8 cellular contexts compared by ENCODE assay signal in genomic region chr10:50740351-50740688, GRCh38. TPM values are rescaled to one million over a fixed set of nuclear protein-coding genes. Genes with fewer than 3 reads are reported as not detected.
DNase-seq lines count a peak whose midpoint lies in the region; ATAC-seq, FAIRE-seq and TF ChIP-seq lines count a peak whose summit lies in the region.

No MANE protein-coding gene starts in this region.

- TF ChIP-seq POLR2A in endothelial cell of umbilical vein (IDR thresholded peaks at IDR 0.05; ENCODE audit: low read depth, low read length), result no peak
- no peak for TF ChIP-seq POLR2A in thyroid gland (IDR thresholded peaks at IDR 0.05)

- peak overlapping the region; percentile 93 for H2AFZ ChIP-seq in endothelial cell of umbilical vein (ENCODE audit: low read depth, low read length)

- H3K79me2 ChIP-seq in DOHH2 (ENCODE audit: control insufficient read depth, low read length) (no peaks in the 10 kb centered on the region), endothelial cell of umbilical vein (ENCODE audit: control insufficient read depth, insufficient read depth, low read length) (no peaks in the 10 kb centered on the region)

- H3K27me3 ChIP-seq in DOHH2 (ENCODE audit: control insufficient read depth, low read length), result no peaks in the 10 kb centered on the region
- H3K27me3 ChIP-seq in HUES48 (ENCODE audit: control insufficient read depth, insufficient read depth, low read length), result no peaks in the 10 kb centered on the region
- H3K27me3 ChIP-seq in endothelial cell of umbilical vein (ENCODE audit: control insufficient read depth in 2 of 2, insufficient read depth in 2 of 2, low read length in 2 of 2), result no peaks in the 10 kb centered on the region
- no peaks in the 10 kb centered on the region for H3K27me3 ChIP-seq in muscle layer of colon (ENCODE audit: control insufficient read depth in 1 of 2, insufficient read depth in 2 of 2, low read length in 2 of 2)
- no peaks in the 10 kb centered on the region for H3K27me3 ChIP-seq in thyroid gland

- H3K4me2 ChIP-seq in DOHH2 (ENCODE audit: low read length) (peak overlapping the region; percentile 79), endothelial cell of umbilical vein (ENCODE audit: insufficient read depth, low read length) (peak overlapping the region; percentile 61)

- BruUV-seq in endothelial cell of umbilical vein (replicated peaks; lab: Mats Ljungman, UMichigan), result no TSS peak

- no peak for TF ChIP-seq CTCF in DOHH2 (IDR thresholded peaks at IDR 0.05; ENCODE audit: low read depth, low read length, poor library complexity, severe bottlenecking)
- no peak for TF ChIP-seq CTCF in endothelial cell of umbilical vein (IDR thresholded peaks at IDR 0.05; ENCODE audit: extremely low read depth in 1 of 2, insufficient read depth in 1 of 2, low read depth in 1 of 2, low read length in 2 of 2)
- TF ChIP-seq CTCF in thyroid gland (IDR thresholded peaks at IDR 0.05), result no peak

- H3K4me1 ChIP-seq in DOHH2 (ENCODE audit: control insufficient read depth, low read length) (peaks cover 10% of the 10 kb centered on the region; the same call in 1 of the 2 replicates), HUES48 (ENCODE audit: control insufficient read depth, insufficient read depth, low read length) (no peaks in the 10 kb centered on the region), endothelial cell of umbilical vein (ENCODE audit: control insufficient read depth, extremely low read depth, insufficient read depth, low read length) (no peaks in the 10 kb centered on the region), muscle layer of colon (ENCODE audit: insufficient read depth, low read length) (no peaks in the 10 kb centered on the region), thyroid gland (peaks cover 4 to 5% of the 10 kb centered on the region in 2 donors)

- H3K9me3 ChIP-seq in DOHH2 (ENCODE audit: control insufficient read depth, insufficient read depth, low read length), result no peaks in the 10 kb centered on the region
- H3K9me3 ChIP-seq in HUES48 (ENCODE audit: control insufficient read depth, insufficient read depth, low read length), result no peaks in the 10 kb centered on the region
- H3K9me3 ChIP-seq in endothelial cell of umbilical vein (replicated peaks; ENCODE audit: control insufficient read depth, insufficient read depth, low read length), result no peaks in the 10 kb centered on the region
- no peaks in the 10 kb centered on the region for H3K9me3 ChIP-seq in muscle layer of colon (ENCODE audit: low read length)
- H3K9me3 ChIP-seq in thyroid gland, result no peaks in the 10 kb centered on the region

- peak; percentile 45 for ATAC-seq in GM21447 (IDR thresholded peaks at IDR 0.05; ENCODE audit: unreplicated experiment)

- WGBS in thyroid gland, 2 donors, result 3 to 4% methylated on average over 8 of the region's 8 CpGs

- H3K9ac ChIP-seq in HUES48 (ENCODE audit: low read depth, low read length) (peak overlapping the region; percentile 93), endothelial cell of umbilical vein (replicated peaks; ENCODE audit: extremely low read depth, insufficient read depth, low read length) (peak overlapping the region; percentile 89), muscle layer of colon (ENCODE audit: low read length) (peak overlapping the region; percentile 65)

- H3K9me1 ChIP-seq in endothelial cell of umbilical vein (replicated peaks; ENCODE audit: control insufficient read depth, extremely low read depth, insufficient read depth, low read length), result no peaks in the 10 kb centered on the region

- peak overlapping the region; percentile 85 for H3K4me3 ChIP-seq in DOHH2 (ENCODE audit: low read length)
- peak overlapping the region; percentile 99 for H3K4me3 ChIP-seq in HUES48 (ENCODE audit: low read depth, low read length)
- peak overlapping the region; percentile 65 to 76 (median 70) for H3K4me3 ChIP-seq in endothelial cell of umbilical vein (replicated peaks in 1 of 3; ENCODE audit: insufficient read depth in 1 of 3, low read depth in 1 of 3, low read length in 3 of 3)
- H3K4me3 ChIP-seq in muscle layer of colon (ENCODE audit: low read depth in 1 of 2, low read length in 2 of 2), result peak overlapping the region; percentile 74 to 88
- H3K4me3 ChIP-seq in thyroid gland (replicated peaks in 1 of 3), result peak overlapping the region; percentile 21 to 78 (median 71)

- intact Hi-C loops in endothelial cell of umbilical vein (cut with micrococcal nuclease) (no loop called here), thyroid gland (cut with DNase I) (no loop called here)

- H3K27ac ChIP-seq in DOHH2 (ENCODE audit: low read depth, low read length), result no peak overlapping the region
- H3K27ac ChIP-seq in HUES48 (ENCODE audit: low read depth, low read length), result peak overlapping the region; percentile 69
- H3K27ac ChIP-seq in endothelial cell of umbilical vein (ENCODE audit: insufficient read depth, low read depth, low read length), result peak overlapping the region; percentile 87
- peak overlapping the region; percentile 58 for H3K27ac ChIP-seq in muscle layer of colon (ENCODE audit: low read depth, low read length)
- H3K27ac ChIP-seq in thyroid gland, result peak overlapping the region in 2 of 3 donors; percentile 62 to 72

- no peaks in the 10 kb centered on the region for H3K9me2 ChIP-seq in DOHH2 (replicated peaks; ENCODE audit: control insufficient read depth, low read length)

- no peaks in the 10 kb centered on the region for H3F3A ChIP-seq in DOHH2 (ENCODE audit: control insufficient read depth, insufficient read depth)

- no peak for FAIRE-seq in endothelial cell of umbilical vein (lab: Jason Lieb, UNC)

- POLR2A ChIA-PET in endothelial cell of umbilical vein (lab: Charles Lee), result no interaction called here

- dilution Hi-C loops in endothelial cell of umbilical vein (cut with MboI; ENCODE audit: extremely low pct_ligation_motif_present, low sequenced_read_pairs), result no loop called here

- CTCF ChIA-PET in endothelial cell of umbilical vein (lab: Charles Lee), result no interaction called here

- no peaks in the 10 kb centered on the region for H4K20me1 ChIP-seq in DOHH2 (ENCODE audit: control insufficient read depth, insufficient read depth, low read depth, low read length)
- no peaks in the 10 kb centered on the region for H4K20me1 ChIP-seq in endothelial cell of umbilical vein (replicated peaks; ENCODE audit: control insufficient read depth, extremely low read depth, insufficient read depth, low read length)

- peak; percentile 40 for DNase-seq in activated CD4-positive, alpha-beta T cell treated with anti-CD3 and anti-CD28 coated beads for 48 hours
- peak; percentile 69 for DNase-seq in endothelial cell of umbilical vein (ENCODE audit: low read depth, low spot score)
- peak in 1 of 2 donors; percentile 4 for DNase-seq in thyroid gland
- DNase-seq in UCSD-AML1 (lab: John Stamatoyannopoulos, UW; ENCODE audit: unreplicated experiment), result no peak

- H3K36me3 ChIP-seq in DOHH2 (ENCODE audit: control insufficient read depth, low read length) (no peaks in the 10 kb centered on the region), HUES48 (ENCODE audit: control insufficient read depth, insufficient read depth, low read length) (no peaks in the 10 kb centered on the region), endothelial cell of umbilical vein (ENCODE audit: control insufficient read depth in 2 of 2, extremely low read depth in 1 of 2, insufficient read depth in 2 of 2, low read length in 2 of 2) (no peaks in the 10 kb centered on the region), muscle layer of colon (ENCODE audit: insufficient read depth, low read length) (no peaks in the 10 kb centered on the region), thyroid gland (no peaks in the 10 kb centered on the region)

TF ChIP-seq in endothelial cell of umbilical vein, 7 proteins besides CTCF, POLR2A, EP300 and RAD21:
- peak; percentile 69 for TF ChIP-seq FOS (IDR thresholded peaks at IDR 0.05; ENCODE audit: borderline replicate concordance, insufficient read depth, low read length)
- no peak for TF ChIP-seq MAX (IDR thresholded peaks at IDR 0.05; ENCODE audit: insufficient read depth, insufficient read length)

RNA-seq across cellular contexts. Expression of gene ASAH2B, which starts 0.6 kb away (rescaled TPM):
- total RNA-seq in endothelial cell of umbilical vein (3.3 and 6.5 TPM in 2 replicates), thyroid gland (1 to 10 TPM; 2.4 to 3.5 (median 3.1) TPM)
- 1.9 and 2.0 TPM in 2 replicates for polyA plus RNA-seq in endothelial cell of umbilical vein
- polyA plus RNA-seq in endothelial cell of umbilical vein (2011; cell fraction: cytosol; rRNA removed), result 2.7 and 4.0 TPM in 2 replicates
- 3.1 and 3.3 TPM in 2 replicates for polyA plus RNA-seq in endothelial cell of umbilical vein (2011; cell fraction: nucleus; rRNA removed)
- polyA plus RNA-seq in endothelial cell of umbilical vein (2012), result 5.8 and 6.5 TPM in 2 replicates
- polyA minus RNA-seq in endothelial cell of umbilical vein, result 2.9 and 3.0 TPM in 2 replicates
- 1.7 TPM for polyA minus RNA-seq in endothelial cell of umbilical vein (2011; cell fraction: cytosol; rRNA and poly(A)+ RNA removed)
- 3.0 and 5.4 TPM in 2 replicates for polyA minus RNA-seq in endothelial cell of umbilical vein (2011; cell fraction: nucleus; rRNA and poly(A)+ RNA removed)
